8 cellular contexts compared by ENCODE assay signal in genomic region chr9:6414291-6414690, GRCh38. TPM values are rescaled to one million over a fixed set of nuclear protein-coding genes. Genes with fewer than 3 reads are reported as not detected.
DNase-seq lines count a peak whose midpoint lies in the region; ATAC-seq and TF ChIP-seq lines count a peak whose summit lies in the region.

No MANE protein-coding gene starts in this region.

- H3K4me1 Mint-ChIP-seq in brain: peaks cover 52% of the 10 kb centered on the region

- H3K4me3 Mint-ChIP-seq in brain: peak overlapping the region; percentile 85 to 97 (median 86)

- 3% methylated on average over 10 of the region's 10 CpGs for WGBS in liver

- H3K27ac ChIP-seq in liver (ENCODE audit: low read depth in 1 of 2, low read length in 2 of 2) (peak overlapping the region; percentile 8 to 78), tibial artery (peak overlapping the region; percentile 86 to 90)

- peak overlapping the region; percentile 50 to 81 for H3K9ac ChIP-seq in liver (ENCODE audit: low read depth in 1 of 2, low read length in 2 of 2)

- no peaks in the 10 kb centered on the region for H3K36me3 ChIP-seq in liver (ENCODE audit: control insufficient read depth in 4 of 4, insufficient read depth in 3 of 4, low read depth in 1 of 4, low read length in 3 of 4)
- H3K36me3 ChIP-seq in tibial artery: no peaks in the 10 kb centered on the region

- H3K27me3 Mint-ChIP-seq in brain: peaks cover 12% of the 10 kb centered on the region

- peaks cover 38% of the 10 kb centered on the region for H3K36me3 Mint-ChIP-seq in brain

- no peak for TF ChIP-seq CTCF in brain (conservative IDR thresholded peaks at IDR 0.05)
- no peak for TF ChIP-seq CTCF in liver (IDR thresholded peaks at IDR 0.05; ENCODE audit: low read depth, low read length, missing input control)
- no peak for TF ChIP-seq CTCF in tibial artery (IDR thresholded peaks at IDR 0.05)

- no peak for TF ChIP-seq RAD21 in liver (IDR thresholded peaks at IDR 0.05)

- H3K4me3 ChIP-seq in liver (ENCODE audit: low read depth in 1 of 3, low read length in 3 of 3) (peak overlapping the region; percentile 69 to 99 (median 96)), tibial artery (peak overlapping the region; percentile 93 to 96)

- no peaks in the 10 kb centered on the region for H3K27me3 ChIP-seq in liver (ENCODE audit: control insufficient read depth in 4 of 4, insufficient read depth in 4 of 4, low read length in 3 of 4)
- no peaks in the 10 kb centered on the region for H3K27me3 ChIP-seq in tibial artery

- H3K4me1 ChIP-seq in liver (ENCODE audit: control insufficient read depth in 4 of 4, insufficient read depth in 4 of 4, low read length in 3 of 4): peaks cover 2 to 26% (median 11%) of the 10 kb centered on the region in 4 donors
- peaks cover 0 to 45% (median 22%) of the 10 kb centered on the region in 4 donors for H3K4me1 ChIP-seq in tibial artery

- DNase-seq in ELF-1 (ENCODE audit: low read depth, low spot score): peak; percentile 38
- peak; percentile 75 for DNase-seq in M059J (ENCODE audit: low read depth)
- no peak for DNase-seq in tibial artery
- DNase-seq in SIG-M5 (lab: John Stamatoyannopoulos, UW): no peak

- H3K27ac Mint-ChIP-seq in brain: peak overlapping the region; percentile 42 to 94 (median 91)

- H3K9me3 ChIP-seq in liver (ENCODE audit: control insufficient read depth in 4 of 4, low read length in 3 of 4) (no peaks in the 10 kb centered on the region), tibial artery (no peaks in the 10 kb centered on the region)

- intact Hi-C loops in tibial artery (cut with DNase I; ENCODE audit: low total_unique reads): loop anchor here (5.0 to 10.0 kb wide), 3 partner anchors 153 to 341 kb away; partner anchors contain the start of gene KDM4C

- ATAC-seq in GM19035 (IDR thresholded peaks at IDR 0.05; ENCODE audit: unreplicated experiment) (no peak), GM21367 (IDR thresholded peaks at IDR 0.05; ENCODE audit: unreplicated experiment) (no peak)

- H3K9me3 Mint-ChIP-seq in brain: peaks cover 0 to 10% (median 0%) of the 10 kb centered on the region in 5 experiments

TF ChIP-seq in liver, 16 proteins besides CTCF, POLR2A, EP300 and RAD21:
- TF ChIP-seq TAF1 (conservative IDR thresholded peaks at IDR 0.05) (no peak), RXRA (IDR thresholded peaks at IDR 0.05) (no peak), JUND (IDR thresholded peaks at IDR 0.05) (no peak), YY1 (IDR thresholded peaks at IDR 0.05) (no peak), EGR1 (IDR thresholded peaks at IDR 0.05; ENCODE audit: low read depth in 2 of 2) (no peak), HNF4G (IDR thresholded peaks at IDR 0.05) (no peak), NR2F2 (IDR thresholded peaks at IDR 0.05) (no peak), SP1 (IDR thresholded peaks at IDR 0.05) (no peak)
- TF ChIP-seq, protein P1, sequence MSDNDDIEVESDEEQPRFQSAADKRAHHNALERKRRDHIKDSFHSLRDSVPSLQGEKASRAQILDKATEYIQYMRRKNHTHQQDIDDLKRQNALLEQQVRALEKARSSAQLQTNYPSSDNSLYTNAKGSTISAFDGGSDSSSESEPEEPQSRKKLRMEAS (IDR thresholded peaks at IDR 0.05): no peak

RNA-seq across cellular contexts. Expression of gene UHRF2, which starts 1.3 kb away (rescaled TPM):
- total RNA-seq in M059J (2014; rRNA removed; shearing (Covaris generic)): 27.6 and 37.8 TPM in 2 replicates
- polyA plus RNA-seq in brain (ENCODE audit: insufficient read depth, low read depth, low replicate concordance) (26.7 TPM), liver (1 to 10 TPM; 5.7 to 7.9 TPM)
- 10 to 100 TPM; 26.0 to 34.1 TPM for total RNA-seq in liver

Comparison
In these comparisons a context has a peak if more than half of its experiments do, and no peak if none do; other contexts are left out.
1. DNase-seq: peak in ELF-1 (single experiment) and M059J (single experiment); none in tibial artery (0 of 2) and SIG-M5 (single experiment).